1 cellular context compared by ENCODE assay signal in genomic region chr17:61425682-61426481, GRCh38.
TF ChIP-seq lines count a peak whose summit lies in the region.

No MANE protein-coding gene starts in this region.

TF ChIP-seq in HepG2, 621 proteins besides CTCF, POLR2A, EP300 and RAD21 (continued from another document and continues in another):
- no peak for TF ChIP-seq TAF15 (IDR thresholded peaks at IDR 0.05; ENCODE audit: low read depth, low read length, poor library complexity, severe bottlenecking)
- TF ChIP-seq, protein P1, sequence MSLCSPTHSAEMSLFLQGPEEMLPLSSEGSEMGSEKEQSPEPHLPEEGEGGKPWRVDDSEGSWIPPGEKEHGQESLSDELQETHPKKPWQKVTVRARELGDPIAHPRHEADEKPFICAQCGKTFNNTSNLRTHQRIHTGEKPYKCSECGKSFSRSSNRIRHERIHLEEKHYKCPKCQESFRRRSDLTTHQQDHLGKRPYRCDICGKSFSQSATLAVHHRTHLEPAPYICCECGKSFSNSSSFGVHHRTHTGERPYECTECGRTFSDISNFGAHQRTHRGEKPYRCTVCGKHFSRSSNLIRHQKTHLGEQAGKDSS (CRISPR knock-in tag; IDR thresholded peaks at IDR 0.05; ENCODE audit: borderline replicate concordance, low read depth) = peak; percentile 77; the same call in 1 of the 2 replicates
- TF ChIP-seq NONO (IDR thresholded peaks at IDR 0.05) = no peak
- peak; percentile 49; the same call in 1 of the 2 replicates for TF ChIP-seq NONO (CRISPR knock-in tag; conservative IDR thresholded peaks at IDR 0.05)
- no peak for TF ChIP-seq ZNF232 (CRISPR knock-in tag; IDR thresholded peaks at IDR 0.05; ENCODE audit: borderline replicate concordance)
- TF ChIP-seq AHDC1 (CRISPR knock-in tag; IDR thresholded peaks at IDR 0.05; ENCODE audit: borderline replicate concordance) = no peak
- TF ChIP-seq RFXAP (CRISPR knock-in tag; IDR thresholded peaks at IDR 0.05; ENCODE audit: borderline replicate concordance) = no peak
- no peak for TF ChIP-seq NFRKB (IDR thresholded peaks at IDR 0.05)
- TF ChIP-seq ZNF451 (CRISPR knock-in tag; IDR thresholded peaks at IDR 0.05) = no peak
- no peak for TF ChIP-seq MAFK (conservative IDR thresholded peaks at IDR 0.05 in 1 of 2, IDR thresholded peaks at IDR 0.05 in 1 of 2; ENCODE audit: low read length in 2 of 2)
- no peak for TF ChIP-seq HIVEP1 (CRISPR knock-in tag; IDR thresholded peaks at IDR 0.05)
- 0 out of 2 replicates have a peak, but pooled peaks have one; percentile 31 for TF ChIP-seq PHF8 (CRISPR knock-in tag; IDR thresholded peaks at IDR 0.05)
- no peak for TF ChIP-seq HNRNPK (IDR thresholded peaks at IDR 0.05; ENCODE audit: low read depth, low read length, poor library complexity, severe bottlenecking)
- TF ChIP-seq MXD4 (CRISPR knock-in tag; IDR thresholded peaks at IDR 0.05) = no peak
- no peak for TF ChIP-seq ZNF281 (CRISPR knock-in tag; IDR thresholded peaks at IDR 0.05; ENCODE audit: borderline replicate concordance)
- TF ChIP-seq ZNF891 (CRISPR knock-in tag; IDR thresholded peaks at IDR 0.05) = no peak
- no peak; the same call in 1 of the 2 replicates for TF ChIP-seq AHR (CRISPR knock-in tag; IDR thresholded peaks at IDR 0.05)
- peak; percentile 21; the same call in 1 of the 2 replicates for TF ChIP-seq KDM4B (CRISPR knock-in tag; IDR thresholded peaks at IDR 0.05)
- no peak for TF ChIP-seq RBAK (CRISPR knock-in tag; IDR thresholded peaks at IDR 0.05)
- no peak for TF ChIP-seq TP53 (CRISPR knock-in tag; conservative IDR thresholded peaks at IDR 0.05)
- TF ChIP-seq, protein P2, sequence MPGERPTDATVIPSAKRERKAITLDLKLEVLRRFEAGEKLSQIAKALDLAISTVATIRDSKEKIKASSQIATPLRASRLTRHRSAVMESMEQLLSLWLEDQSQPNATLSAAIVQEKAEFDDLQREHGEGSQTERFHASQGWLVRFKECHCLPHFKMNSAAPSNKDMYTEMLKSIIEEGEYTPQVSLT (CRISPR knock-in tag; IDR thresholded peaks at IDR 0.05; ENCODE audit: borderline replicate concordance, low read depth) = no peak
- TF ChIP-seq POLR2AphosphoS5 (IDR thresholded peaks at IDR 0.05; ENCODE audit: low read depth, low read length) = no peak
- no peak for TF ChIP-seq GATA4 (IDR thresholded peaks at IDR 0.05; ENCODE audit: borderline replicate concordance, low read depth)
- no peak for TF ChIP-seq SATB2 (CRISPR knock-in tag; IDR thresholded peaks at IDR 0.05)
- TF ChIP-seq ZNF34 (CRISPR knock-in tag; IDR thresholded peaks at IDR 0.05; ENCODE audit: borderline replicate concordance) = no peak
- TF ChIP-seq ZBTB7B (CRISPR knock-in tag; IDR thresholded peaks at IDR 0.05) = no peak
- TF ChIP-seq DNMT1 (CRISPR knock-in tag; IDR thresholded peaks at IDR 0.05) = no peak
- no peak for TF ChIP-seq ZBTB7A (CRISPR knock-in tag; IDR thresholded peaks at IDR 0.05)
- TF ChIP-seq BRF2 (CRISPR knock-in tag; IDR thresholded peaks at IDR 0.05) = no peak
- peak; percentile 44; the same call in 1 of the 2 replicates for TF ChIP-seq THRA (CRISPR knock-in tag; IDR thresholded peaks at IDR 0.05; ENCODE audit: borderline replicate concordance)
- TF ChIP-seq, protein P3, sequence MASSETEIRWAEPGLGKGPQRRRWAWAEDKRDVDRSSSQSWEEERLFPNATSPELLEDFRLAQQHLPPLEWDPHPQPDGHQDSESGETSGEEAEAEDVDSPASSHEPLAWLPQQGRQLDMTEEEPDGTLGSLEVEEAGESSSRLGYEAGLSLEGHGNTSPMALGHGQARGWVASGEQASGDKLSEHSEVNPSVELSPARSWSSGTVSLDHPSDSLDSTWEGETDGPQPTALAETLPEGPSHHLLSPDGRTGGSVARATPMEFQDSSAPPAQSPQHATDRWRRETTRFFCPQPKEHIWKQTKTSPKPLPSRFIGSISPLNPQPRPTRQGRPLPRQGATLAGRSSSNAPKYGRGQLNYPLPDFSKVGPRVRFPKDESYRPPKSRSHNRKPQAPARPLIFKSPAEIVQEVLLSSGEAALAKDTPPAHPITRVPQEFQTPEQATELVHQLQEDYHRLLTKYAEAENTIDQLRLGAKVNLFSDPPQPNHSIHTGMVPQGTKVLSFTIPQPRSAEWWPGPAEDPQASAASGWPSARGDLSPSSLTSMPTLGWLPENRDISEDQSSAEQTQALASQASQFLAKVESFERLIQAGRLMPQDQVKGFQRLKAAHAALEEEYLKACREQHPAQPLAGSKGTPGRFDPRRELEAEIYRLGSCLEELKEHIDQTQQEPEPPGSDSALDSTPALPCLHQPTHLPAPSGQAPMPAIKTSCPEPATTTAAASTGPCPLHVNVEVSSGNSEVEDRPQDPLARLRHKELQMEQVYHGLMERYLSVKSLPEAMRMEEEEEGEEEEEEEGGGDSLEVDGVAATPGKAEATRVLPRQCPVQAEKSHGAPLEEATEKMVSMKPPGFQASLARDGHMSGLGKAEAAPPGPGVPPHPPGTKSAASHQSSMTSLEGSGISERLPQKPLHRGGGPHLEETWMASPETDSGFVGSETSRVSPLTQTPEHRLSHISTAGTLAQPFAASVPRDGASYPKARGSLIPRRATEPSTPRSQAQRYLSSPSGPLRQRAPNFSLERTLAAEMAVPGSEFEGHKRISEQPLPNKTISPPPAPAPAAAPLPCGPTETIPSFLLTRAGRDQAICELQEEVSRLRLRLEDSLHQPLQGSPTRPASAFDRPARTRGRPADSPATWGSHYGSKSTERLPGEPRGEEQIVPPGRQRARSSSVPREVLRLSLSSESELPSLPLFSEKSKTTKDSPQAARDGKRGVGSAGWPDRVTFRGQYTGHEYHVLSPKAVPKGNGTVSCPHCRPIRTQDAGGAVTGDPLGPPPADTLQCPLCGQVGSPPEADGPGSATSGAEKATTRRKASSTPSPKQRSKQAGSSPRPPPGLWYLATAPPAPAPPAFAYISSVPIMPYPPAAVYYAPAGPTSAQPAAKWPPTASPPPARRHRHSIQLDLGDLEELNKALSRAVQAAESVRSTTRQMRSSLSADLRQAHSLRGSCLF (CRISPR knock-in tag; IDR thresholded peaks at IDR 0.05; ENCODE audit: borderline replicate concordance) = no peak
- no peak for TF ChIP-seq SRF (IDR thresholded peaks at IDR 0.05; ENCODE audit: low read depth, low read length)
- no peak for TF ChIP-seq FIP1L1 (IDR thresholded peaks at IDR 0.05; ENCODE audit: borderline replicate concordance, insufficient read depth, low read depth, low read length)
- no peak for TF ChIP-seq ZNF224 (CRISPR knock-in tag; IDR thresholded peaks at IDR 0.05)
- TF ChIP-seq ZKSCAN1 (IDR thresholded peaks at IDR 0.05; ENCODE audit: low read length) = no peak
- TF ChIP-seq MXD1 (CRISPR knock-in tag; IDR thresholded peaks at IDR 0.05) = no peak
- 0 out of 2 replicates have a peak, but pooled peaks have one; percentile 32 for TF ChIP-seq ARNTL (CRISPR knock-in tag; IDR thresholded peaks at IDR 0.05)
- TF ChIP-seq, protein P4, sequence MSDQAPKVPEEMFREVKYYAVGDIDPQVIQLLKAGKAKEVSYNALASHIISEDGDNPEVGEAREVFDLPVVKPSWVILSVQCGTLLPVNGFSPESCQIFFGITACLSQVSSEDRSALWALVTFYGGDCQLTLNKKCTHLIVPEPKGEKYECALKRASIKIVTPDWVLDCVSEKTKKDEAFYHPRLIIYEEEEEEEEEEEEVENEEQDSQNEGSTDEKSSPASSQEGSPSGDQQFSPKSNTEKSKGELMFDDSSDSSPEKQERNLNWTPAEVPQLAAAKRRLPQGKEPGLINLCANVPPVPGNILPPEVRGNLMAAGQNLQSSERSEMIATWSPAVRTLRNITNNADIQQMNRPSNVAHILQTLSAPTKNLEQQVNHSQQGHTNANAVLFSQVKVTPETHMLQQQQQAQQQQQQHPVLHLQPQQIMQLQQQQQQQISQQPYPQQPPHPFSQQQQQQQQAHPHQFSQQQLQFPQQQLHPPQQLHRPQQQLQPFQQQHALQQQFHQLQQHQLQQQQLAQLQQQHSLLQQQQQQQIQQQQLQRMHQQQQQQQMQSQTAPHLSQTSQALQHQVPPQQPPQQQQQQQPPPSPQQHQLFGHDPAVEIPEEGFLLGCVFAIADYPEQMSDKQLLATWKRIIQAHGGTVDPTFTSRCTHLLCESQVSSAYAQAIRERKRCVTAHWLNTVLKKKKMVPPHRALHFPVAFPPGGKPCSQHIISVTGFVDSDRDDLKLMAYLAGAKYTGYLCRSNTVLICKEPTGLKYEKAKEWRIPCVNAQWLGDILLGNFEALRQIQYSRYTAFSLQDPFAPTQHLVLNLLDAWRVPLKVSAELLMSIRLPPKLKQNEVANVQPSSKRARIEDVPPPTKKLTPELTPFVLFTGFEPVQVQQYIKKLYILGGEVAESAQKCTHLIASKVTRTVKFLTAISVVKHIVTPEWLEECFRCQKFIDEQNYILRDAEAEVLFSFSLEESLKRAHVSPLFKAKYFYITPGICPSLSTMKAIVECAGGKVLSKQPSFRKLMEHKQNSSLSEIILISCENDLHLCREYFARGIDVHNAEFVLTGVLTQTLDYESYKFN (CRISPR knock-in tag; conservative IDR thresholded peaks at IDR 0.05) = no peak
